In the genomic region with DNA sequence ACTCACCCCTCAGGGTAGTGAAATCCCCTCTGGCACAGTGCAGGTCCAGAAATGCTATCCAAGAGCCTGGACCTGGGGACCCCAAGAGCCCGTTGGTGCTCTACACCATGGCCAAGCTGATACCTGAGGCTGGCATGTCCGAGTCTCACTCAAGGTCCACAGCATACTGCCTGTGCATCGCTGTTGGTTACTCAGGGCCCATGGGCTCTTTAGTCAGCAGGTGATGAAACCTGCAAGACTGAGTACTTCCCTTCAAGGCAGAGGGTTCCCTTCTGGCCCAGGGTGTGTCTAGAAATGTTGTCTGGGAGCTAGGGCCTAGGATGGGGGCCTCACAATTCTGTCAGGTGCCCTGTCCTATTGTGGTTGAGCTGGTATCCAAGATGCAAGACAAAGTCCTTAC, we compare ENCODE assay signal across 24 cellular contexts. TPM values are rescaled to one million over a fixed set of nuclear protein-coding genes. Genes with fewer than 3 reads are reported as not detected.
DNase-seq lines count a peak whose midpoint lies in the region; ATAC-seq and TF ChIP-seq lines count a peak whose summit lies in the region.
"Had no signal": no experiment of that assay in that cellular context is flagged by ENCODE, and none has a peak within 500 bp of the region (broad histone marks: within the 10 kb centered on the region; RNA-seq: fewer than 3 reads in every experiment).

No MANE protein-coding gene starts in this region.

- no peak overlapping the region for H3K4me3 ChIP-seq in heart left ventricle
- no peak overlapping the region for H3K4me3 ChIP-seq in mucosa of descending colon
- H3K4me3 ChIP-seq in sigmoid colon, result no peak overlapping the region
- H3K4me3 ChIP-seq in coronary artery, result no peak overlapping the region
- H3K4me3 ChIP-seq: A549; BLaER1 treated with 17β-estradiol and CSF1 and Interleukin-3, amounts not matched to agents 10 nM and 100 nM; GM23248 had no signal

- no peaks in the 10 kb centered on the region for H3K27me3 Mint-ChIP-seq in activated CD4-positive, alpha-beta memory T cell treated with anti-CD3 and anti-CD28 coated beads for 36 hours
- H3K27me3 Mint-ChIP-seq: CD4-positive, alpha-beta T cell had no signal

- H3K4me1 ChIP-seq in heart left ventricle (no peaks in the 10 kb centered on the region), mucosa of descending colon (ENCODE audit: low read depth) (no peaks in the 10 kb centered on the region), sigmoid colon (peaks cover 0 to 11% (median 2%) of the 10 kb centered on the region in 4 donors)
- H3K4me1 ChIP-seq: BE2C; BLaER1 treated with 17β-estradiol and CSF1 and Interleukin-3, amounts not matched to agents 10 nM and 100 nM had no signal

- CTCF ChIA-PET in activated CD4-positive, alpha-beta memory T cell treated with anti-CD3 and anti-CD28 coated beads for 36 hours (lab: Charles Lee), result no interaction called here

- ATAC-seq in heart left ventricle (no peak), mucosa of descending colon (peak; percentile 23)
- ATAC-seq: A549 had no signal

- DNase-seq in cardiac septum (ENCODE audit: low spot score) (peak; percentile 78), heart left ventricle (no peak), NCI-H69 (lab: John Stamatoyannopoulos, UW) (peak; percentile 2), mucosa of descending colon (no peak), sigmoid colon (no peak), coronary artery (ENCODE audit: low spot score) (no peak), RKO (ENCODE audit: low spot score) (no peak)
- DNase-seq in activated CD4-positive, alpha-beta memory T cell treated with anti-CD3 and anti-CD28 coated beads for 36 hours, result no peak
- DNase-seq: 8988T; ACHN; AML-193; BE2C; CD4-positive, alpha-beta T cell; CD8-positive, alpha-beta memory T cell; DMS 273 treated with DMSO at 0.1 percent for 48 hours; DMS79; EL; GDM1; GM23248; H7; HCEC 1CT had no signal

- H3K27me3 ChIP-seq in heart left ventricle, result no peaks in the 10 kb centered on the region
- H3K27me3 ChIP-seq in sigmoid colon, result no peaks in the 10 kb centered on the region
- H3K27me3 ChIP-seq: BE2C; BLaER1 treated with 17β-estradiol and CSF1 and Interleukin-3, amounts not matched to agents 10 nM and 100 nM had no signal

- no peak overlapping the region for H3K27ac ChIP-seq in heart left ventricle
- H3K27ac ChIP-seq in sigmoid colon, result peak overlapping the region in 3 of 4 donors; percentile 22 to 45 (median 40)
- no peak overlapping the region for H3K27ac ChIP-seq in coronary artery
- H3K27ac ChIP-seq: A549; BLaER1 treated with 17β-estradiol and CSF1 and Interleukin-3, amounts not matched to agents 10 nM and 100 nM; GM23248 had no signal

- H3K9me3 Mint-ChIP-seq in activated CD4-positive, alpha-beta memory T cell treated with anti-CD3 and anti-CD28 coated beads for 36 hours, result peaks cover 23% of the 10 kb centered on the region

- H3K9me3 ChIP-seq in heart left ventricle, result peaks cover 0 to 25% (median 6%) of the 10 kb centered on the region in 12 donors
- peaks cover 6% of the 10 kb centered on the region for H3K9me3 ChIP-seq in mucosa of descending colon
- peaks cover 0 to 3% (median 0%) of the 10 kb centered on the region in 4 donors for H3K9me3 ChIP-seq in sigmoid colon
- H3K9me3 ChIP-seq: BE2C had no signal

- H3K27ac Mint-ChIP-seq in activated CD4-positive, alpha-beta memory T cell treated with anti-CD3 and anti-CD28 coated beads for 36 hours, result no peak overlapping the region
- H3K27ac Mint-ChIP-seq: CD14-positive monocyte; CD4-positive, alpha-beta T cell; CD8-positive, alpha-beta memory T cell had no signal

- H3K36me3 Mint-ChIP-seq in activated CD4-positive, alpha-beta memory T cell treated with anti-CD3 and anti-CD28 coated beads for 36 hours, result peaks cover 7% of the 10 kb centered on the region

- H3K36me3 ChIP-seq in heart left ventricle (peaks cover 0 to 8% (median 0%) of the 10 kb centered on the region in 9 donors), mucosa of descending colon (ENCODE audit: low read depth) (no peaks in the 10 kb centered on the region), sigmoid colon (no peaks in the 10 kb centered on the region)
- H3K36me3 ChIP-seq: BE2C had no signal

- 65 to 100% (median 98%) methylated on average over 2 to 3 of the region's 3 CpGs; no CpG with 5 or more reads in 1 of the 4 donors for WGBS in heart left ventricle, 4 donors
- 65 to 99% methylated on average over 3 of the region's 3 CpGs for WGBS in sigmoid colon, 2 donors

- TF ChIP-seq POLR2A in heart left ventricle (IDR thresholded peaks at IDR 0.05), result no peak
- no peak for TF ChIP-seq POLR2A in sigmoid colon (IDR thresholded peaks at IDR 0.05)

- no peak overlapping the region for H3K4me3 Mint-ChIP-seq in activated CD4-positive, alpha-beta memory T cell treated with anti-CD3 and anti-CD28 coated beads for 36 hours
- H3K4me3 Mint-ChIP-seq: CD14-positive monocyte; CD4-positive, alpha-beta T cell; CD8-positive, alpha-beta memory T cell had no signal

- no peak for TF ChIP-seq EP300 in sigmoid colon (IDR thresholded peaks at IDR 0.05)

- intact Hi-C loops in cardiac septum (cut with DNase I) (no loop called here), heart left ventricle (cut with DNase I) (no loop called here), mucosa of descending colon (cut with DNase I, micrococcal nuclease) (no loop called here), sigmoid colon (cut with DNase I) (no loop called here)
- intact Hi-C loops in activated CD4-positive, alpha-beta memory T cell treated with anti-CD3 and anti-CD28 coated beads for 36 hours (cut with micrococcal nuclease), result no loop called here

- no peaks in the 10 kb centered on the region for H3K4me1 Mint-ChIP-seq in activated CD4-positive, alpha-beta memory T cell treated with anti-CD3 and anti-CD28 coated beads for 36 hours (ENCODE audit: low read depth)
- H3K4me1 Mint-ChIP-seq: CD14-positive monocyte; CD8-positive, alpha-beta memory T cell had no signal

- POLR2A ChIA-PET in activated CD4-positive, alpha-beta memory T cell treated with anti-CD3 and anti-CD28 coated beads for 36 hours (lab: Charles Lee), result no interaction called here

- TF ChIP-seq CTCF in heart left ventricle (IDR thresholded peaks at IDR 0.05) (no peak), mucosa of descending colon (IDR thresholded peaks at IDR 0.05) (no peak), sigmoid colon (IDR thresholded peaks at IDR 0.05) (no peak), coronary artery (IDR thresholded peaks at IDR 0.05) (no peak)

RNA-seq across cellular contexts. Expression of gene KBTBD7, which starts 19.6 kb away (rescaled TPM):
- total RNA-seq in cardiac septum (5.0 TPM), heart left ventricle (1 to 10 TPM; 4.2 to 9.1 (median 6.0) TPM), mucosa of descending colon (1 to 10 TPM; 5.3 to 8.6 (median 5.8) TPM), sigmoid colon (10 to 100 TPM in 1 of 4 donors, 1 to 10 TPM in 3; 5.6 to 10.2 (median 8.0) TPM)
- polyA plus RNA-seq in heart left ventricle (1 to 10 TPM; 2.2 to 2.6 TPM), sigmoid colon (1 to 10 TPM; 1.2 to 2.8 (median 1.8) TPM)
- total RNA-seq in activated CD4-positive, alpha-beta memory T cell treated with anti-CD3 and anti-CD28 coated beads for 36 hours, result 1 to 10 TPM; 3.6 to 4.1 TPM

RNA-seq across cellular contexts. Expression of gene MTRF1, which starts 49.5 kb away (rescaled TPM):
- total RNA-seq in cardiac septum (8.5 TPM), heart left ventricle (10 to 100 TPM in 6 of 9 donors, 1 to 10 TPM in 3; 8.3 to 12.0 (median 10.7) TPM), mucosa of descending colon (10 to 100 TPM; 13.4 to 15.5 (median 14.6) TPM), sigmoid colon (10 to 100 TPM; 12.5 to 19.9 (median 15.0) TPM)
- polyA plus RNA-seq in heart left ventricle (1 to 10 TPM; 8.8 to 9.2 TPM), sigmoid colon (10 to 100 TPM in 1 of 3 donors, 1 to 10 TPM in 2; 9.0 to 12.3 (median 9.7) TPM)
- 10 to 100 TPM; 16.2 to 21.5 TPM for total RNA-seq in activated CD4-positive, alpha-beta memory T cell treated with anti-CD3 and anti-CD28 coated beads for 36 hours

Comparison
In these comparisons a context has a peak if more than half of its experiments do, and no peak if none do; other contexts are left out.
1. DNase-seq: peak in cardiac septum (single experiment) and NCI-H69 (single experiment); none in heart left ventricle (0 of 5), mucosa of descending colon (0 of 3), sigmoid colon (single experiment), activated CD4-positive, alpha-beta memory T cell treated with anti-CD3 and anti-CD28 coated beads for 36 hours (single experiment), coronary artery (single experiment) and RKO (single experiment).
2. H3K27ac ChIP-seq: peak in sigmoid colon (3 of 4); none in heart left ventricle (0 of 12) and coronary artery (0 of 2).